Comparison of ENCODE assay signal across 25 cellular contexts in genomic region chr3:124802054-124802698, GRCh38.
A peak's percentile ranks its signal among the peaks of the same experiment; 100 is the strongest.
DNase-seq lines count a peak whose midpoint lies in the region; ATAC-seq and TF ChIP-seq lines count a peak whose summit lies in the region.
"Had no signal": no experiment of that assay in that cellular context is flagged by ENCODE, and none has a peak within 500 bp of the region (broad histone marks: within the 10 kb centered on the region; RNA-seq: fewer than 3 reads in every experiment).

No MANE protein-coding gene starts in this region.

- peaks cover 24% of the 10 kb centered on the region for H3K36me3 Mint-ChIP-seq in Caco-2 (ENCODE audit: insufficient read depth, unreplicated experiment)
- H3K36me3 Mint-ChIP-seq in chondrocyte (ENCODE audit: low read depth) = peaks cover 14% of the 10 kb centered on the region
- H3K36me3 Mint-ChIP-seq in HFFc6 (ENCODE audit: low read depth) = peaks cover 4% of the 10 kb centered on the region; the same call in 1 of the 2 replicates
- H3K36me3 Mint-ChIP-seq: CD8-positive, alpha-beta T cell; naive thymus-derived CD4-positive, alpha-beta T cell had no signal

- WGBS in right cardiac atrium = 64% methylated on average over 8 of the region's 8 CpGs
- WGBS in smooth muscle cell (ENCODE audit: low lambda C conversion rate) = 77% methylated on average over 8 of the region's 8 CpGs

- H3K4me3 ChIP-seq in Caco-2 (ENCODE audit: low read depth, low read length) (no peak overlapping the region), right cardiac atrium (ENCODE audit: low read length) (no peak overlapping the region), smooth muscle cell (no peak overlapping the region)
- H3K4me3 ChIP-seq in effector memory CD4-positive, alpha-beta T cell (ENCODE audit: insufficient read depth, low read depth, low read length, poor library complexity, severe bottlenecking) = no peak overlapping the region
- H3K4me3 ChIP-seq: adrenal gland, breast epithelium, HAP-1, K562, pancreas had no signal

- H3K9me3 Mint-ChIP-seq in Caco-2 (ENCODE audit: unreplicated experiment) (no peaks in the 10 kb centered on the region), chondrocyte (ENCODE audit: low read depth) (no peaks in the 10 kb centered on the region), HFFc6 (no peaks in the 10 kb centered on the region)
- H3K9me3 Mint-ChIP-seq: activated naive CD4-positive, alpha-beta T cell treated with anti-CD3 and anti-CD28 coated beads for 36 hours; activated T-helper 1 cell treated with anti-CD3 and anti-CD28 coated beads, Interleukin-12 subunit alpha, Interleukin-12 subunit beta, Interleukin-2, Interleukin-4 antibody, amounts not matched to agents 30 ng/mL and 10 ng/mL and 1 ng/mL, durations not matched to agents 14 hours and 24 hours and 36 hours; CD8-positive, alpha-beta T cell; dendritic cell treated with granulocyte-macrophage colony-stimulating factor and Interleukin-4, amounts not matched to agents 40 ng/mL and 50 ng/mL, for 4 days; naive thymus-derived CD4-positive, alpha-beta T cell had no signal

- TF ChIP-seq CTCF in Caco-2 (IDR thresholded peaks at IDR 0.05; ENCODE audit: insufficient read depth in 1 of 2, low read depth in 1 of 2, low read length in 1 of 2, severe bottlenecking in 1 of 2, unreplicated experiment in 1 of 2) = no peak
- no peak for TF ChIP-seq CTCF in chondrocyte (IDR thresholded peaks at IDR 0.05)
- TF ChIP-seq CTCF in smooth muscle cell (IDR thresholded peaks at IDR 0.05; ENCODE audit: borderline replicate concordance, insufficient read depth, poor library complexity, severe bottlenecking) = no peak
- TF ChIP-seq CTCF in HFFc6 (IDR thresholded peaks at IDR 0.05) = no peak

- H3F3A ChIP-seq in smooth muscle cell (ENCODE audit: low read depth) = peaks cover 12% of the 10 kb centered on the region

- H3K9me3 ChIP-seq in Caco-2 (no peaks in the 10 kb centered on the region), right cardiac atrium (ENCODE audit: control insufficient read depth, low read length) (no peaks in the 10 kb centered on the region), smooth muscle cell (replicated peaks; ENCODE audit: low read depth) (no peaks in the 10 kb centered on the region)
- H3K9me3 ChIP-seq in effector memory CD4-positive, alpha-beta T cell (ENCODE audit: control insufficient read depth, low read length) = no peaks in the 10 kb centered on the region
- H3K9me3 ChIP-seq: adrenal gland, breast epithelium, HAP-1, pancreas had no signal

- H3K27me3 ChIP-seq in Caco-2 (replicated peaks; ENCODE audit: control insufficient read depth, insufficient read depth, low read length) (no peaks in the 10 kb centered on the region), right cardiac atrium (ENCODE audit: control insufficient read depth, insufficient read depth) (no peaks in the 10 kb centered on the region), smooth muscle cell (ENCODE audit: low read depth) (no peaks in the 10 kb centered on the region)
- no peaks in the 10 kb centered on the region for H3K27me3 ChIP-seq in effector memory CD4-positive, alpha-beta T cell (replicated peaks; ENCODE audit: control insufficient read depth, insufficient read depth, low read length, poor library complexity, severe bottlenecking)
- H3K27me3 ChIP-seq: adrenal gland, breast epithelium, pancreas had no signal

- H3K79me2 ChIP-seq in smooth muscle cell (ENCODE audit: low read depth) = no peaks in the 10 kb centered on the region

- H3K36me3 ChIP-seq in Caco-2 (ENCODE audit: control insufficient read depth, insufficient read depth, low read length) (no peaks in the 10 kb centered on the region), smooth muscle cell (ENCODE audit: low read depth) (no peaks in the 10 kb centered on the region)
- no peaks in the 10 kb centered on the region for H3K36me3 ChIP-seq in effector memory CD4-positive, alpha-beta T cell (ENCODE audit: control insufficient read depth, insufficient read depth, low read length)
- H3K36me3 ChIP-seq: breast epithelium, HAP-1, pancreas had no signal

- no peak overlapping the region for H3K9ac ChIP-seq in smooth muscle cell (ENCODE audit: low read depth)

- DNase-seq in Caco-2 (no peak), chondrocyte (ENCODE audit: low spot score) (no peak), right cardiac atrium (no peak), smooth muscle cell (lab: John Stamatoyannopoulos, UW; ENCODE audit: unreplicated experiment) (no peak), NCI-H2081 (lab: John Stamatoyannopoulos, UW) (no peak), HFFc6 (no peak)
- DNase-seq in effector memory CD4-positive, alpha-beta T cell = no peak
- DNase-seq: activated CD4-positive, CD25-positive, alpha-beta regulatory T cell; activated CD8-positive, alpha-beta memory T cell treated with anti-CD3 and anti-CD28 coated beads, Interleukin-2, amount 50 U/mL, for 4 hours; activated naive CD4-positive, alpha-beta T cell treated with anti-CD3 and anti-CD28 coated beads for 36 hours; adrenal gland; CD8-positive, alpha-beta T cell; DMS 273 treated with DMSO at 0.1 percent for 48 hours; naive thymus-derived CD4-positive, alpha-beta T cell; NCI-H1105 treated with DMSO at 0.1 percent for 48 hours; NCI-H1930; pancreas; stimulated activated CD4-positive, alpha-beta T cell treated with anti-CD3 and anti-CD28 coated beads, Interleukin-2, amount 100 ng/mL, for 48 hours; T-helper 1 cell had no signal

- H3K4me1 ChIP-seq in Caco-2 = no peaks in the 10 kb centered on the region
- peaks cover 27% of the 10 kb centered on the region for H3K4me1 ChIP-seq in right cardiac atrium (ENCODE audit: control insufficient read depth, insufficient read depth, low read length)
- H3K4me1 ChIP-seq in smooth muscle cell (ENCODE audit: low read depth) = peaks cover 15% of the 10 kb centered on the region
- no peaks in the 10 kb centered on the region for H3K4me1 ChIP-seq in effector memory CD4-positive, alpha-beta T cell (ENCODE audit: control insufficient read depth, insufficient read depth, low read length, poor library complexity, severe bottlenecking)
- H3K4me1 ChIP-seq: breast epithelium, HAP-1 had no signal

- no peak overlapping the region for H2AFZ ChIP-seq in smooth muscle cell (ENCODE audit: low read depth)

- no TSS peak for BruUV-seq in Caco-2 (replicated peaks; lab: Mats Ljungman, UMichigan)

- CTCF ChIA-PET in Caco-2 (lab: Charles Lee) = no interaction called here

- no peak overlapping the region for H3K4me2 ChIP-seq in smooth muscle cell

- no peaks in the 10 kb centered on the region for H4K20me1 ChIP-seq in smooth muscle cell (ENCODE audit: low read depth)

- no peak overlapping the region for H3K4me3 Mint-ChIP-seq in Caco-2 (ENCODE audit: unreplicated experiment)
- H3K4me3 Mint-ChIP-seq in chondrocyte (ENCODE audit: unreplicated experiment) = no peak overlapping the region
- no peak overlapping the region for H3K4me3 Mint-ChIP-seq in HFFc6
- H3K4me3 Mint-ChIP-seq: activated naive CD4-positive, alpha-beta T cell treated with anti-CD3 and anti-CD28 coated beads for 36 hours; activated T-helper 1 cell treated with anti-CD3 and anti-CD28 coated beads, Interleukin-12 subunit alpha, Interleukin-12 subunit beta, Interleukin-2, Interleukin-4 antibody, amounts not matched to agents 30 ng/mL and 10 ng/mL and 1 ng/mL, durations not matched to agents 14 hours and 24 hours and 36 hours; CD8-positive, alpha-beta T cell; dendritic cell treated with granulocyte-macrophage colony-stimulating factor and Interleukin-4, amounts not matched to agents 40 ng/mL and 50 ng/mL, for 4 days; naive thymus-derived CD4-positive, alpha-beta T cell had no signal

- peak overlapping the region; percentile 54 for H3K27ac ChIP-seq in right cardiac atrium (ENCODE audit: low read length)
- peak overlapping the region; percentile 70 for H3K27ac ChIP-seq in smooth muscle cell (ENCODE audit: low read depth)
- H3K27ac ChIP-seq in effector memory CD4-positive, alpha-beta T cell (ENCODE audit: insufficient read depth, low read length, poor library complexity, severe bottlenecking) = no peak overlapping the region
- H3K27ac ChIP-seq: pancreas had no signal

- intact Hi-C loops in Caco-2 (cut with micrococcal nuclease; ENCODE audit: unreplicated experiment) (no loop called here), right cardiac atrium (cut with DNase I) (no loop called here)

- H3K27ac Mint-ChIP-seq in Caco-2 (ENCODE audit: unreplicated experiment) (peak overlapping the region; percentile 18), chondrocyte (ENCODE audit: unreplicated experiment) (peak overlapping the region; percentile 93), HFFc6 (no peak overlapping the region)
- H3K27ac Mint-ChIP-seq: activated naive CD4-positive, alpha-beta T cell treated with anti-CD3 and anti-CD28 coated beads for 36 hours; activated T-helper 1 cell treated with anti-CD3 and anti-CD28 coated beads, Interleukin-12 subunit alpha, Interleukin-12 subunit beta, Interleukin-2, Interleukin-4 antibody, amounts not matched to agents 30 ng/mL and 10 ng/mL and 1 ng/mL, durations not matched to agents 14 hours and 24 hours and 36 hours; CD8-positive, alpha-beta T cell; dendritic cell treated with granulocyte-macrophage colony-stimulating factor and Interleukin-4, amounts not matched to agents 40 ng/mL and 50 ng/mL, for 4 days; naive thymus-derived CD4-positive, alpha-beta T cell had no signal

- POLR2A ChIA-PET in Caco-2 (lab: Charles Lee) = no interaction called here

- ATAC-seq in right cardiac atrium (peak; percentile 40 to 51), GM21529 (IDR thresholded peaks at IDR 0.05; ENCODE audit: unreplicated experiment) (no peak)
- ATAC-seq: CD8-positive, alpha-beta T cell; K562; naive thymus-derived CD4-positive, alpha-beta T cell; pancreas had no signal

- H3K27me3 Mint-ChIP-seq in Caco-2 (ENCODE audit: insufficient read depth, unreplicated experiment) (no peaks in the 10 kb centered on the region), chondrocyte (ENCODE audit: low read depth) (no peaks in the 10 kb centered on the region), HFFc6 (ENCODE audit: insufficient read depth) (peaks cover 5% of the 10 kb centered on the region)

- H3K4me1 Mint-ChIP-seq in Caco-2 (ENCODE audit: low read depth, unreplicated experiment) = no peaks in the 10 kb centered on the region
- peaks cover 60% of the 10 kb centered on the region for H3K4me1 Mint-ChIP-seq in chondrocyte (ENCODE audit: low read depth)
- no peaks in the 10 kb centered on the region for H3K4me1 Mint-ChIP-seq in HFFc6 (ENCODE audit: low read depth)
- H3K4me1 Mint-ChIP-seq: naive thymus-derived CD4-positive, alpha-beta T cell had no signal
